ENCODE assay signal across 36 cellular contexts in genomic region chr10:98576096-98576495, GRCh38.
"Had no signal": no experiment of that assay in that cellular context is flagged by ENCODE, and none has a peak within 500 bp of the region (broad histone marks: within the 10 kb centered on the region; RNA-seq: fewer than 3 reads in every experiment).

No MANE protein-coding gene starts in this region.

- H3K4me3 ChIP-seq: adrenal gland, ascending aorta, cardiac muscle cell had no signal

- DNase-seq: activated B cell treated with CpG ODN at 0.5 μM for 24 hours; activated CD4-positive, alpha-beta memory T cell treated with anti-CD3 and anti-CD28 coated beads for 36 hours; activated CD4-positive, alpha-beta T cell treated with anti-CD3 and anti-CD28 coated beads for 4 hours; activated CD4-positive, alpha-beta T cell treated with anti-CD3 and anti-CD28 coated beads, Interleukin-2, amount 10 ng/mL, durations not matched to agents 24 days and 14 days; activated CD4-positive, alpha-beta T cell treated with anti-CD3 and anti-CD28 coated beads, Interleukin-2, amount 50 U/mL, for 1 hour; activated CD4-positive, alpha-beta T cell treated with anti-CD3 and anti-CD28 coated beads, Interleukin-2, amount 50 U/mL, for 4 hours; activated CD4-positive, CD25-positive, alpha-beta regulatory T cell treated with anti-CD3 and anti-CD28 coated beads, Interleukin-2, amount 50 U/mL, for 72 hours; activated CD8-positive, alpha-beta memory T cell treated with anti-CD3 and anti-CD28 coated beads, Interleukin-2, amount 50 U/mL, for 4 hours; activated CD8-positive, alpha-beta T cell treated with anti-CD3 and anti-CD28 coated beads for 36 hours; activated effector memory CD4-positive, alpha-beta T cell treated with anti-CD3 and anti-CD28 coated beads, Interleukin-2, amount 50 U/mL, for 16 hours; activated gamma-delta T cell treated with Interleukin-2 at 50 U/mL for 16 hours; activated naive CD4-positive, alpha-beta T cell; activated naive CD4-positive, alpha-beta T cell treated with anti-CD3 and anti-CD28 coated beads for 36 hours; activated naive CD4-positive, alpha-beta T cell treated with anti-CD3 and anti-CD28 coated beads, Interleukin-2, amount 50 U/mL, for 16 hours; activated naive CD8-positive, alpha-beta T cell treated with anti-CD3 and anti-CD28 coated beads for 36 hours; activated T-cell treated with anti-CD3 and anti-CD28 coated beads for 4 hours; activated T-cell treated with anti-CD3 and anti-CD28 coated beads, Interleukin-2, amount 50 U/mL, for 1 hour; activated T-cell treated with anti-CD3 and anti-CD28 coated beads, Interleukin-2, amount 50 U/mL, for 4 hours; activated T-cell treated with anti-CD3 and anti-CD28 coated beads, Interleukin-2, amount 50 U/mL, for 72 hours; adrenal gland; amygdala; anterior cingulate cortex; cerebellar nuclear complex; T-helper 1 cell; T-helper 2 cell; T-helper 9 cell had no signal

- H3K27me3 ChIP-seq: adrenal gland, ascending aorta, cardiac muscle cell had no signal

- H3K4me1 ChIP-seq: adrenal gland, ascending aorta had no signal

- H3K9me3 ChIP-seq: adrenal gland, ascending aorta had no signal

- ATAC-seq: activated CD8-positive, alpha-beta T cell treated with anti-CD3 and anti-CD28 coated beads for 36 hours; activated naive CD4-positive, alpha-beta T cell treated with anti-CD3 and anti-CD28 coated beads, Interleukin-2, amount 50 U/mL, for 72 hours; activated T-cell treated with anti-CD3 and anti-CD28 coated beads, Interleukin-2, amount 50 U/mL, for 4 hours; activated T-cell treated with anti-CD3 and anti-CD28 coated beads, Interleukin-2, amount 50 U/mL, for 72 hours; activated T-helper 17 cell treated with anti-CD3 and anti-CD28 coated beads, Interleukin-2, amount 50 U/mL, for 72 hours had no signal

- H3K4me1 Mint-ChIP-seq: activated B cell treated with CpG ODN at 0.5 μM for 24 hours; activated CD4-positive, alpha-beta T cell treated with anti-CD3 and anti-CD28 coated beads, Interleukin-2, amount 10 ng/mL, durations not matched to agents 24 days and 14 days; activated naive CD8-positive, alpha-beta T cell treated with anti-CD3 and anti-CD28 coated beads for 36 hours; activated T-helper 17 cell treated with anti-CD3 and anti-CD28 coated beads, Interleukin-2, amount 50 U/mL, for 72 hours; brain; central memory CD8-positive, alpha-beta T cell had no signal

- H3K36me3 Mint-ChIP-seq: activated CD4-positive, alpha-beta memory T cell treated with anti-CD3 and anti-CD28 coated beads for 36 hours; activated naive CD4-positive, alpha-beta T cell treated with anti-CD3 and anti-CD28 coated beads, Interleukin-2, amount 50 U/mL, for 72 hours; activated naive CD8-positive, alpha-beta T cell treated with anti-CD3 and anti-CD28 coated beads for 36 hours; brain had no signal

- H3K36me3 ChIP-seq: adrenal gland, ascending aorta, cardiac muscle cell had no signal

- H3K4me3 Mint-ChIP-seq: activated B cell treated with CpG ODN at 0.5 μM for 24 hours; activated CD4-positive, alpha-beta memory T cell treated with anti-CD3 and anti-CD28 coated beads for 36 hours; activated CD4-positive, alpha-beta T cell treated with anti-CD3 and anti-CD28 coated beads, Interleukin-2, amount 10 ng/mL, durations not matched to agents 24 days and 14 days; activated CD8-positive, alpha-beta T cell treated with anti-CD3 and anti-CD28 coated beads for 36 hours; activated naive CD4-positive, alpha-beta T cell treated with anti-CD3 and anti-CD28 coated beads for 36 hours; activated naive CD8-positive, alpha-beta T cell treated with anti-CD3 and anti-CD28 coated beads for 36 hours; activated T-cell treated with anti-CD3 and anti-CD28 coated beads, Interleukin-2, amount 50 U/mL, for 4 hours; activated T-cell treated with anti-CD3 and anti-CD28 coated beads, Interleukin-2, amount 50 U/mL, for 72 hours; activated T-helper 1 cell treated with anti-CD3 and anti-CD28 coated beads, Interleukin-12 subunit alpha, Interleukin-12 subunit beta, Interleukin-2, Interleukin-4 antibody, amounts not matched to agents 30 ng/mL and 10 ng/mL and 1 ng/mL, durations not matched to agents 14 hours and 24 hours and 36 hours; activated T-helper 17 cell treated with anti-CD3 and anti-CD28 coated beads, Interleukin-2, amount 50 U/mL, for 72 hours; brain; central memory CD8-positive, alpha-beta T cell; T-helper 1 cell treated with Interleukin-12 subunit alpha and Interleukin-12 subunit beta and Interleukin-4 antibody, amounts not matched to agents 30 μg/mL and 1 μg/mL, for 36 hours; T-helper 2 cell treated with Interferon-gamma antibody and Interleukin-4, amounts not matched to agents 5 μg/mL and 100 μg/mL, for 36 hours had no signal

- H3K27ac Mint-ChIP-seq: activated B cell treated with CpG ODN at 0.5 μM for 24 hours; activated CD4-positive, alpha-beta memory T cell treated with anti-CD3 and anti-CD28 coated beads for 36 hours; activated CD4-positive, alpha-beta T cell treated with anti-CD3 and anti-CD28 coated beads, Interleukin-2, amount 10 ng/mL, durations not matched to agents 24 days and 14 days; activated CD8-positive, alpha-beta T cell treated with anti-CD3 and anti-CD28 coated beads for 36 hours; activated naive CD4-positive, alpha-beta T cell treated with anti-CD3 and anti-CD28 coated beads for 36 hours; activated naive CD4-positive, alpha-beta T cell treated with anti-CD3 and anti-CD28 coated beads, Interleukin-2, amount 50 U/mL, for 72 hours; activated naive CD8-positive, alpha-beta T cell treated with anti-CD3 and anti-CD28 coated beads for 36 hours; activated T-cell treated with anti-CD3 and anti-CD28 coated beads, Interleukin-2, amount 50 U/mL, for 72 hours; activated T-helper 1 cell treated with anti-CD3 and anti-CD28 coated beads, Interleukin-12 subunit alpha, Interleukin-12 subunit beta, Interleukin-2, Interleukin-4 antibody, amounts not matched to agents 30 ng/mL and 10 ng/mL and 1 ng/mL, durations not matched to agents 14 hours and 24 hours and 36 hours; activated T-helper 17 cell treated with anti-CD3 and anti-CD28 coated beads, Interleukin-2, amount 50 U/mL, for 72 hours; brain; T-helper 1 cell treated with Interleukin-12 subunit alpha and Interleukin-12 subunit beta and Interleukin-4 antibody, amounts not matched to agents 30 μg/mL and 1 μg/mL, for 36 hours; T-helper 2 cell treated with Interferon-gamma antibody and Interleukin-4, amounts not matched to agents 5 μg/mL and 100 μg/mL, for 36 hours had no signal

- H3K9me3 Mint-ChIP-seq: activated B cell treated with CpG ODN at 0.5 μM for 24 hours; activated CD4-positive, alpha-beta memory T cell treated with anti-CD3 and anti-CD28 coated beads for 36 hours; activated CD4-positive, alpha-beta T cell treated with anti-CD3 and anti-CD28 coated beads, Interleukin-2, amount 10 ng/mL, durations not matched to agents 24 days and 14 days; activated CD8-positive, alpha-beta T cell treated with anti-CD3 and anti-CD28 coated beads for 36 hours; activated naive CD4-positive, alpha-beta T cell treated with anti-CD3 and anti-CD28 coated beads for 36 hours; activated naive CD4-positive, alpha-beta T cell treated with anti-CD3 and anti-CD28 coated beads, Interleukin-2, amount 50 U/mL, for 72 hours; activated naive CD8-positive, alpha-beta T cell treated with anti-CD3 and anti-CD28 coated beads for 36 hours; activated T-cell treated with anti-CD3 and anti-CD28 coated beads, Interleukin-2, amount 50 U/mL, for 4 hours; activated T-cell treated with anti-CD3 and anti-CD28 coated beads, Interleukin-2, amount 50 U/mL, for 72 hours; activated T-helper 1 cell treated with anti-CD3 and anti-CD28 coated beads, Interleukin-12 subunit alpha, Interleukin-12 subunit beta, Interleukin-2, Interleukin-4 antibody, amounts not matched to agents 30 ng/mL and 10 ng/mL and 1 ng/mL, durations not matched to agents 14 hours and 24 hours and 36 hours; activated T-helper 17 cell treated with anti-CD3 and anti-CD28 coated beads, Interleukin-2, amount 50 U/mL, for 72 hours; brain; central memory CD8-positive, alpha-beta T cell; T-helper 1 cell treated with Interleukin-12 subunit alpha and Interleukin-12 subunit beta and Interleukin-4 antibody, amounts not matched to agents 30 μg/mL and 1 μg/mL, for 36 hours; T-helper 2 cell treated with Interferon-gamma antibody and Interleukin-4, amounts not matched to agents 5 μg/mL and 100 μg/mL, for 36 hours had no signal

- H3K27ac ChIP-seq: adrenal gland, ascending aorta, cardiac muscle cell, VCaP had no signal
